In the genomic region with DNA sequence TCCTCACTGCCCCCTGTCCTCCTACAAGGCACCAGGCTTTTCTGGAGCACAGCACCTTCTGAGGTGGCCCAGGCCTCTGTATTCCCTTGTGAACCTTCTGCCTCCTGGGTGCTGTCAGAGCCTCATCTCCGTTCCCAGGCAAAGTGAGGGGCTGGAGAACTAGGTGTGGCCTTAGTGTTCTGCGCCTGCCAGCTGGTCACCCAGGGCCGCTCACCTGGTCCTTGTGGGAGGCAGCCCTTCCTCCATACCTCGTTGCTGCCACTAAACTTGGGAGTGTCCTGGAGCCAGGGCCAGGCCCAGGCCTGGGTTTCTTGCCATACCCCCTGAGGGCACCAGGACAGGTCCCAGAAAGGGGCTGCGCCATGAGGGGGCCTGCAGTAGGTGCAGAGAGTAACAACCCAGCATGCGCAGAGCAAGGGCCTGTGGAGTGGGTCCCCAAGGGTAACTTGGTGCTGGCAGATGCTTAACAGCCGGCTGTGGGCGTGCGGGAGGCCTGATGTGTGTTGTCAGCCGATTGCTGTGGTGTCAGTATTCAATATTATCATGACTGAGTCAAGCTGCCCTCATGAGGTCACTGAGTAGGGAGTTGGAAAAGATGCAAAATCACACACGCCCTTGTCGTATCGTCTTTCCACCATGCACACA, we compare ENCODE assay signal across 19 cellular contexts. TPM values are rescaled to one million over a fixed set of nuclear protein-coding genes. Genes with fewer than 3 reads are reported as not detected.
DNase-seq lines count a peak whose midpoint lies in the region; ATAC-seq and TF ChIP-seq lines count a peak whose summit lies in the region.
"Had no signal": no experiment of that assay in that cellular context is flagged by ENCODE, and none has a peak within 500 bp of the region (broad histone marks: within the 10 kb centered on the region; RNA-seq: fewer than 3 reads in every experiment).

No MANE protein-coding gene starts in this region.

- H3K4me1 Mint-ChIP-seq in neural progenitor cell, result peaks cover 37% of the 10 kb centered on the region

- no peaks in the 10 kb centered on the region for H3K79me2 ChIP-seq in neural progenitor cell (ENCODE audit: low read depth)

- no peaks in the 10 kb centered on the region for H3K9me3 Mint-ChIP-seq in neural progenitor cell
- H3K9me3 Mint-ChIP-seq: T-helper 2 cell treated with Interferon-gamma antibody and Interleukin-4, amounts not matched to agents 5 μg/mL and 100 μg/mL, for 36 hours had no signal

- no peaks in the 10 kb centered on the region for H3K27me3 ChIP-seq in BE2C
- no peaks in the 10 kb centered on the region for H3K27me3 ChIP-seq in neural progenitor cell
- H3K27me3 ChIP-seq: uterus had no signal

- no peak overlapping the region for H3K27ac ChIP-seq in HEK293 (ENCODE audit: extremely low read depth, low read depth, low read length)
- no peak overlapping the region for H3K27ac ChIP-seq in neural progenitor cell
- H3K27ac ChIP-seq: uterus had no signal

- CTCF ChIA-PET in HEK293 (lab: Yijun Ruan, JAX), result interaction anchor here (1.2 kb wide), 1 partner anchor 93 kb away, joined by 3 read pairs; no protein-coding TSS in a partner anchor

- H3K9me3 ChIP-seq in BE2C (no peaks in the 10 kb centered on the region), HEK293 (ENCODE audit: control insufficient read depth, insufficient read depth, low read depth, low read length) (no peaks in the 10 kb centered on the region), neural progenitor cell (ENCODE audit: low read depth) (no peaks in the 10 kb centered on the region)
- H3K9me3 ChIP-seq: uterus had no signal

- DNase-seq in BE2C (peak; percentile 43), fibroblast of the aortic adventitia (ENCODE audit: low read depth) (peak; percentile 56), neural progenitor cell (ENCODE audit: low spot score) (no peak), HPDE6-E6E7 (ENCODE audit: extremely low spot score) (no peak), NAMALWA (ENCODE audit: low spot score) (no peak)
- DNase-seq: activated CD4-positive, CD25-positive, alpha-beta regulatory T cell; COR-L47; effector memory CD4-positive, alpha-beta T cell; kidney glomerular epithelial cell; midbrain; NCI-H1417; NCI-H2171; NCI-H774; uterus had no signal

- POLR2A ChIA-PET in HEK293 (lab: Yijun Ruan, JAX), result no interaction called here

- peak overlapping the region; percentile 18 for H3K4me3 Mint-ChIP-seq in neural progenitor cell
- H3K4me3 Mint-ChIP-seq: T-helper 2 cell treated with Interferon-gamma antibody and Interleukin-4, amounts not matched to agents 5 μg/mL and 100 μg/mL, for 36 hours had no signal

- peaks cover 10% of the 10 kb centered on the region for H3K36me3 Mint-ChIP-seq in neural progenitor cell

- H2AFZ ChIP-seq in neural progenitor cell (replicated peaks), result no peak overlapping the region

- no peak for ATAC-seq in GM19463 (IDR thresholded peaks at IDR 0.05; ENCODE audit: unreplicated experiment)
- ATAC-seq in GM18873 (IDR thresholded peaks at IDR 0.05; ENCODE audit: low FRiP score, unreplicated experiment), result no peak

- H3K9ac ChIP-seq in neural progenitor cell, result no peak overlapping the region

- H3K4me2 ChIP-seq in neural progenitor cell, result no peak overlapping the region

- TF ChIP-seq CTCF in BE2C (IDR thresholded peaks at IDR 0.05; ENCODE audit: low read depth, low read length), result no peak
- no peak for TF ChIP-seq CTCF in HEK293 (tag by site-specific recombination; IDR thresholded peaks at IDR 0.05)
- no peak for TF ChIP-seq CTCF in fibroblast of the aortic adventitia (IDR thresholded peaks at IDR 0.05; ENCODE audit: insufficient read depth, low read length)
- TF ChIP-seq CTCF in neural progenitor cell (IDR thresholded peaks at IDR 0.05), result no peak

- peaks cover 12% of the 10 kb centered on the region for H3K27me3 Mint-ChIP-seq in neural progenitor cell (ENCODE audit: insufficient read depth, low read depth)

- no peaks in the 10 kb centered on the region for H3F3A ChIP-seq in neural progenitor cell (ENCODE audit: low read depth)

- no peak overlapping the region for H3K4me3 ChIP-seq in BE2C (ENCODE audit: low read depth, low read length)
- H3K4me3 ChIP-seq in HEK293 (ENCODE audit: low read depth, low read length), result no peak overlapping the region
- H3K4me3 ChIP-seq in fibroblast of the aortic adventitia (ENCODE audit: low read depth, low read length), result no peak overlapping the region
- H3K4me3 ChIP-seq in neural progenitor cell, result no peak overlapping the region
- H3K4me3 ChIP-seq: uterus had no signal

- H3K27ac Mint-ChIP-seq in neural progenitor cell, result no peak overlapping the region
- H3K27ac Mint-ChIP-seq: T-helper 2 cell treated with Interferon-gamma antibody and Interleukin-4, amounts not matched to agents 5 μg/mL and 100 μg/mL, for 36 hours had no signal

- H3K4me1 ChIP-seq in BE2C (no peaks in the 10 kb centered on the region; the same call in 1 of the 2 replicates), HEK293 (ENCODE audit: control insufficient read depth, insufficient read depth, low read length) (no peaks in the 10 kb centered on the region), neural progenitor cell (no peaks in the 10 kb centered on the region)
- H3K4me1 ChIP-seq: uterus had no signal

- no peaks in the 10 kb centered on the region for H4K20me1 ChIP-seq in neural progenitor cell (ENCODE audit: low read depth)

- H3K36me3 ChIP-seq in BE2C (peaks cover 31% of the 10 kb centered on the region), HEK293 (ENCODE audit: control insufficient read depth in 2 of 2, insufficient read depth in 1 of 2, low read length in 2 of 2) (peaks cover 9 to 58% of the 10 kb centered on the region in 2 experiments; a peak in 2 of 3 replicates), neural progenitor cell (no peaks in the 10 kb centered on the region)
- H3K36me3 ChIP-seq: uterus had no signal

TF ChIP-seq in HEK293, 187 proteins besides CTCF, POLR2A, EP300 and RAD21 (continues in another document):
- TF ChIP-seq WT1 (tag by site-specific recombination; IDR thresholded peaks at IDR 0.05), result 0 out of 2 replicates have a peak, but pooled peaks have one; percentile 44
- TF ChIP-seq ZIC2 (tag by site-specific recombination; IDR thresholded peaks at IDR 0.05), result no peak
- no peak for TF ChIP-seq KLF8 (tag by site-specific recombination; IDR thresholded peaks at IDR 0.05)
- no peak for TF ChIP-seq ZNF146 (tag by site-specific recombination; IDR thresholded peaks at IDR 0.05)
- TF ChIP-seq, protein P1, sequence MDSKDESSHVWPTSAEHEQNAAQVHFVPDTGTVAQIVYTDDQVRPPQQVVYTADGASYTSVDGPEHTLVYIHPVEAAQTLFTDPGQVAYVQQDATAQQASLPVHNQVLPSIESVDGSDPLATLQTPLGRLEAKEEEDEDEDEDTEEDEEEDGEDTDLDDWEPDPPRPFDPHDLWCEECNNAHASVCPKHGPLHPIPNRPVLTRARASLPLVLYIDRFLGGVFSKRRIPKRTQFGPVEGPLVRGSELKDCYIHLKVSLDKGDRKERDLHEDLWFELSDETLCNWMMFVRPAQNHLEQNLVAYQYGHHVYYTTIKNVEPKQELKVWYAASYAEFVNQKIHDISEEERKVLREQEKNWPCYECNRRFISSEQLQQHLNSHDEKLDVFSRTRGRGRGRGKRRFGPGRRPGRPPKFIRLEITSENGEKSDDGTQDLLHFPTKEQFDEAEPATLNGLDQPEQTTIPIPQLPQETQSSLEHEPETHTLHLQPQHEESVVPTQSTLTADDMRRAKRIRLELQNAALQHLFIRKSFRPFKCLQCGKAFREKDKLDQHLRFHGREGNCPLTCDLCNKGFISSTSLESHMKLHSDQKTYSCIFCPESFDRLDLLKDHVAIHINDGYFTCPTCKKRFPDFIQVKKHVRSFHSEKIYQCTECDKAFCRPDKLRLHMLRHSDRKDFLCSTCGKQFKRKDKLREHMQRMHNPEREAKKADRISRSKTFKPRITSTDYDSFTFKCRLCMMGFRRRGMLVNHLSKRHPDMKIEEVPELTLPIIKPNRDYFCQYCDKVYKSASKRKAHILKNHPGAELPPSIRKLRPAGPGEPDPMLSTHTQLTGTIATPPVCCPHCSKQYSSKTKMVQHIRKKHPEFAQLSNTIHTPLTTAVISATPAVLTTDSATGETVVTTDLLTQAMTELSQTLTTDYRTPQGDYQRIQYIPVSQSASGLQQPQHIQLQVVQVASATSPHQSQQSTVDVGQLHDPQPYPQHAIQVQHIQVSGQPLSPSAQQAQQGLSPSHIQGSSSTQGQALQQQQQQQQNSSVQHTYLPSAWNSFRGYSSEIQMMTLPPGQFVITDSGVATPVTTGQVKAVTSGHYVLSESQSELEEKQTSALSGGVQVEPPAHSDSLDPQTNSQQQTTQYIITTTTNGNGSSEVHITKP (tag by site-specific recombination; IDR thresholded peaks at IDR 0.05), result no peak
- no peak for TF ChIP-seq ZBTB26 (tag by site-specific recombination; optimal IDR thresholded peaks at IDR 0.05)
- no peak for TF ChIP-seq ZNF354C (tag by site-specific recombination; IDR thresholded peaks at IDR 0.05; ENCODE audit: borderline replicate concordance, low read depth)

RNA-seq across cellular contexts. Expression of gene OTUB2, which starts 17.1 kb away (rescaled TPM):
- 1.3 TPM for polyA plus RNA-seq in BE2C (2012; ENCODE audit: insufficient read depth, insufficient read length, low read depth)
- 2.5 and 2.8 TPM in 2 replicates for total RNA-seq in fibroblast of the aortic adventitia (ENCODE audit: low replicate concordance)
- total RNA-seq in neural progenitor cell (ENCODE audit: low replicate concordance), result 6.8 and 9.6 TPM in 2 replicates

RNA-seq across cellular contexts. Expression of gene DDX24, which starts 37.8 kb away (rescaled TPM):
- polyA plus RNA-seq in BE2C (2012; ENCODE audit: insufficient read depth, insufficient read length, low read depth), result 209 TPM
- 130 and 446 TPM in 2 replicates for total RNA-seq in fibroblast of the aortic adventitia (ENCODE audit: low replicate concordance)
- 113 and 153 TPM in 2 replicates for total RNA-seq in neural progenitor cell (ENCODE audit: low replicate concordance)

RNA-seq across cellular contexts. Expression of gene IFI27L1, which starts 37.9 kb away (rescaled TPM):
- 23.1 TPM for polyA plus RNA-seq in BE2C (2012; ENCODE audit: insufficient read depth, insufficient read length, low read depth)
- total RNA-seq in fibroblast of the aortic adventitia (ENCODE audit: low replicate concordance), result 8.9 and 12.2 TPM in 2 replicates
- 10.8 and 19.9 TPM in 2 replicates for total RNA-seq in neural progenitor cell (ENCODE audit: low replicate concordance)

RNA-seq across cellular contexts. Expression of gene CCDC197, which starts 46.1 kb away (rescaled TPM):
- polyA plus RNA-seq in BE2C (2012; ENCODE audit: insufficient read depth, insufficient read length, low read depth), result not detected
- total RNA-seq in fibroblast of the aortic adventitia (ENCODE audit: low replicate concordance) (not detected in 2 replicates), neural progenitor cell (ENCODE audit: low replicate concordance) (not detected in 2 replicates)
- total RNA-seq: cerebellum, uterus had no signal

Comparison
In these comparisons a context has a peak if more than half of its experiments do, and no peak if none do; other contexts are left out.
1. DNase-seq: peak in BE2C (single experiment) and fibroblast of the aortic adventitia (single experiment); none in neural progenitor cell (single experiment), HPDE6-E6E7 (single experiment) and NAMALWA (single experiment).